1 cellular context compared by ENCODE assay signal in the genomic region with DNA sequence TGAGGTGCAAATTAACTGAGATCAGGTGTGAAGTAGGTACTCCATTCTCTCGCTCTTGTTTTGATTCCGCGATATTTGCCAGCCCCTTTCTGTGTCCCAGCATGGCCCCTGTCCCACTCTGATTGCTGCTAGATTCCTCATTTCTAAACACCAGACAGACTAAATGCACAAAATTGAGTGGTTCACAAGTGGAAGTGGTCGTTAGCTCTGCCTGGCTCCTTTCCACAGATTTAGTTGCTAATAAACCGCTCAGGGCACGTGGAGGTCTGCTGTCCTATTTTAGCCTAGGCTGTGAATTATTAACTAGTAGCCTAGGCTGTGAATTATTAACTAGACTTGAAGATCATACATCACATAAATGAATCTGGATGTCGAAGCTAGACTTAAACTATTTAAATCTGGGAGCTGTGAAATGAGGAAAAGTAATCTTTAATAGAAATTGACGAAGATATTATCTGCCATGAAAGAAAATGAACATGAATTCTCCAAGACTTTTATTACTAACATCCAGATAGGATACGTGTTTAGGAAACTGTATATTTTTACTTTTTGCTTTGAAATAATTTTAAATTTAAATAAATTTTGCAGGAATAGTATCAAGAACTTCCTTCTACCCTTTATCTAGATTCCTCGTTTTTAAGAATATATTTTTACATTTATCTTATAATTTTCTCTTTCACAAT.
TF ChIP-seq lines count a peak whose summit lies in the region.

No MANE protein-coding gene starts in this region.

TF ChIP-seq in HepG2, 621 proteins besides CTCF, POLR2A, EP300 and RAD21 (continued from another document and continues in another):
- TF ChIP-seq, protein P1, sequence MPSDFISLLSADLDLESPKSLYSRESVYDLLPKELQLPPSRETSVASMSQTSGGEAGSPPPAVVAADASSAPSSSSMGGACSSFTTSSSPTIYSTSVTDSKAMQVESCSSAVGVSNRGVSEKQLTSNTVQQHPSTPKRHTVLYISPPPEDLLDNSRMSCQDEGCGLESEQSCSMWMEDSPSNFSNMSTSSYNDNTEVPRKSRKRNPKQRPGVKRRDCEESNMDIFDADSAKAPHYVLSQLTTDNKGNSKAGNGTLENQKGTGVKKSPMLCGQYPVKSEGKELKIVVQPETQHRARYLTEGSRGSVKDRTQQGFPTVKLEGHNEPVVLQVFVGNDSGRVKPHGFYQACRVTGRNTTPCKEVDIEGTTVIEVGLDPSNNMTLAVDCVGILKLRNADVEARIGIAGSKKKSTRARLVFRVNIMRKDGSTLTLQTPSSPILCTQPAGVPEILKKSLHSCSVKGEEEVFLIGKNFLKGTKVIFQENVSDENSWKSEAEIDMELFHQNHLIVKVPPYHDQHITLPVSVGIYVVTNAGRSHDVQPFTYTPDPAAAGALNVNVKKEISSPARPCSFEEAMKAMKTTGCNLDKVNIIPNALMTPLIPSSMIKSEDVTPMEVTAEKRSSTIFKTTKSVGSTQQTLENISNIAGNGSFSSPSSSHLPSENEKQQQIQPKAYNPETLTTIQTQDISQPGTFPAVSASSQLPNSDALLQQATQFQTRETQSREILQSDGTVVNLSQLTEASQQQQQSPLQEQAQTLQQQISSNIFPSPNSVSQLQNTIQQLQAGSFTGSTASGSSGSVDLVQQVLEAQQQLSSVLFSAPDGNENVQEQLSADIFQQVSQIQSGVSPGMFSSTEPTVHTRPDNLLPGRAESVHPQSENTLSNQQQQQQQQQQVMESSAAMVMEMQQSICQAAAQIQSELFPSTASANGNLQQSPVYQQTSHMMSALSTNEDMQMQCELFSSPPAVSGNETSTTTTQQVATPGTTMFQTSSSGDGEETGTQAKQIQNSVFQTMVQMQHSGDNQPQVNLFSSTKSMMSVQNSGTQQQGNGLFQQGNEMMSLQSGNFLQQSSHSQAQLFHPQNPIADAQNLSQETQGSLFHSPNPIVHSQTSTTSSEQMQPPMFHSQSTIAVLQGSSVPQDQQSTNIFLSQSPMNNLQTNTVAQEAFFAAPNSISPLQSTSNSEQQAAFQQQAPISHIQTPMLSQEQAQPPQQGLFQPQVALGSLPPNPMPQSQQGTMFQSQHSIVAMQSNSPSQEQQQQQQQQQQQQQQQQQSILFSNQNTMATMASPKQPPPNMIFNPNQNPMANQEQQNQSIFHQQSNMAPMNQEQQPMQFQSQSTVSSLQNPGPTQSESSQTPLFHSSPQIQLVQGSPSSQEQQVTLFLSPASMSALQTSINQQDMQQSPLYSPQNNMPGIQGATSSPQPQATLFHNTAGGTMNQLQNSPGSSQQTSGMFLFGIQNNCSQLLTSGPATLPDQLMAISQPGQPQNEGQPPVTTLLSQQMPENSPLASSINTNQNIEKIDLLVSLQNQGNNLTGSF (CRISPR knock-in tag; IDR thresholded peaks at IDR 0.05) = no peak
- TF ChIP-seq ZNF468 (CRISPR knock-in tag; IDR thresholded peaks at IDR 0.05) (no peak), ZMYM2 (CRISPR knock-in tag; IDR thresholded peaks at IDR 0.05) (0 out of 2 replicates have a peak, but pooled peaks have one; percentile 45), ZNF7 (CRISPR knock-in tag; IDR thresholded peaks at IDR 0.05) (no peak), ZNF563 (CRISPR knock-in tag; IDR thresholded peaks at IDR 0.05) (no peak), NKX3-1 (CRISPR knock-in tag; IDR thresholded peaks at IDR 0.05) (no peak; the same call in 1 of the 2 replicates), ZFP62 (CRISPR knock-in tag; IDR thresholded peaks at IDR 0.05) (no peak), CHD2 (IDR thresholded peaks at IDR 0.05; ENCODE audit: low read depth, low read length) (no peak), RXRB (CRISPR knock-in tag; IDR thresholded peaks at IDR 0.05; ENCODE audit: borderline replicate concordance) (peak; percentile 64), NCOR1 (IDR thresholded peaks at IDR 0.05; ENCODE audit: borderline replicate concordance, low read length) (peak; percentile 65; the same call in 1 of the 2 replicates), ZNF292 (CRISPR knock-in tag; IDR thresholded peaks at IDR 0.05; ENCODE audit: borderline replicate concordance, low read depth) (no peak; the same call in 1 of the 2 replicates), ZNF570 (CRISPR knock-in tag; IDR thresholded peaks at IDR 0.05; ENCODE audit: borderline replicate concordance) (no peak), MTA1 (CRISPR knock-in tag; IDR thresholded peaks at IDR 0.05; ENCODE audit: borderline replicate concordance) (no peak), GABPA (IDR thresholded peaks at IDR 0.05; ENCODE audit: low read depth, low read length) (no peak), GABPA (CRISPR knock-in tag; IDR thresholded peaks at IDR 0.05; ENCODE audit: low read depth) (no peak), HMG20A (CRISPR knock-in tag; IDR thresholded peaks at IDR 0.05; ENCODE audit: borderline replicate concordance) (peak; percentile 35; the same call in 1 of the 2 replicates), ZNF441 (CRISPR knock-in tag; IDR thresholded peaks at IDR 0.05; ENCODE audit: borderline replicate concordance) (no peak), ZNF841 (CRISPR knock-in tag; IDR thresholded peaks at IDR 0.05; ENCODE audit: borderline replicate concordance) (no peak), CEBPG (CRISPR knock-in tag; IDR thresholded peaks at IDR 0.05) (no peak), ZNF678 (CRISPR knock-in tag; IDR thresholded peaks at IDR 0.05) (no peak)
- TF ChIP-seq, protein P2, sequence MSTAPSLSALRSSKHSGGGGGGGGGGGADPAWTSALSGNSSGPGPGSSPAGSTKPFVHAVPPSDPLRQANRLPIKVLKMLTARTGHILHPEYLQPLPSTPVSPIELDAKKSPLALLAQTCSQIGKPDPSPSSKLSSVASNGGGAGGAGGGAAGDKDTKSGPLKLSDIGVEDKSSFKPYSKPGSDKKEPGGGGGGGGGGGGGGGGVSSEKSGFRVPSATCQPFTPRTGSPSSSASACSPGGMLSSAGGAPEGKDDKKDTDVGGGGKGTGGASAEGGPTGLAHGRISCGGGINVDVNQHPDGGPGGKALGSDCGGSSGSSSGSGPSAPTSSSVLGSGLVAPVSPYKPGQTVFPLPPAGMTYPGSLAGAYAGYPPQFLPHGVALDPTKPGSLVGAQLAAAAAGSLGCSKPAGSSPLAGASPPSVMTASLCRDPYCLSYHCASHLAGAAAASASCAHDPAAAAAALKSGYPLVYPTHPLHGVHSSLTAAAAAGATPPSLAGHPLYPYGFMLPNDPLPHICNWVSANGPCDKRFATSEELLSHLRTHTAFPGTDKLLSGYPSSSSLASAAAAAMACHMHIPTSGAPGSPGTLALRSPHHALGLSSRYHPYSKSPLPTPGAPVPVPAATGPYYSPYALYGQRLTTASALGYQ (CRISPR knock-in tag; IDR thresholded peaks at IDR 0.05) = no peak
- TF ChIP-seq, protein P3, sequence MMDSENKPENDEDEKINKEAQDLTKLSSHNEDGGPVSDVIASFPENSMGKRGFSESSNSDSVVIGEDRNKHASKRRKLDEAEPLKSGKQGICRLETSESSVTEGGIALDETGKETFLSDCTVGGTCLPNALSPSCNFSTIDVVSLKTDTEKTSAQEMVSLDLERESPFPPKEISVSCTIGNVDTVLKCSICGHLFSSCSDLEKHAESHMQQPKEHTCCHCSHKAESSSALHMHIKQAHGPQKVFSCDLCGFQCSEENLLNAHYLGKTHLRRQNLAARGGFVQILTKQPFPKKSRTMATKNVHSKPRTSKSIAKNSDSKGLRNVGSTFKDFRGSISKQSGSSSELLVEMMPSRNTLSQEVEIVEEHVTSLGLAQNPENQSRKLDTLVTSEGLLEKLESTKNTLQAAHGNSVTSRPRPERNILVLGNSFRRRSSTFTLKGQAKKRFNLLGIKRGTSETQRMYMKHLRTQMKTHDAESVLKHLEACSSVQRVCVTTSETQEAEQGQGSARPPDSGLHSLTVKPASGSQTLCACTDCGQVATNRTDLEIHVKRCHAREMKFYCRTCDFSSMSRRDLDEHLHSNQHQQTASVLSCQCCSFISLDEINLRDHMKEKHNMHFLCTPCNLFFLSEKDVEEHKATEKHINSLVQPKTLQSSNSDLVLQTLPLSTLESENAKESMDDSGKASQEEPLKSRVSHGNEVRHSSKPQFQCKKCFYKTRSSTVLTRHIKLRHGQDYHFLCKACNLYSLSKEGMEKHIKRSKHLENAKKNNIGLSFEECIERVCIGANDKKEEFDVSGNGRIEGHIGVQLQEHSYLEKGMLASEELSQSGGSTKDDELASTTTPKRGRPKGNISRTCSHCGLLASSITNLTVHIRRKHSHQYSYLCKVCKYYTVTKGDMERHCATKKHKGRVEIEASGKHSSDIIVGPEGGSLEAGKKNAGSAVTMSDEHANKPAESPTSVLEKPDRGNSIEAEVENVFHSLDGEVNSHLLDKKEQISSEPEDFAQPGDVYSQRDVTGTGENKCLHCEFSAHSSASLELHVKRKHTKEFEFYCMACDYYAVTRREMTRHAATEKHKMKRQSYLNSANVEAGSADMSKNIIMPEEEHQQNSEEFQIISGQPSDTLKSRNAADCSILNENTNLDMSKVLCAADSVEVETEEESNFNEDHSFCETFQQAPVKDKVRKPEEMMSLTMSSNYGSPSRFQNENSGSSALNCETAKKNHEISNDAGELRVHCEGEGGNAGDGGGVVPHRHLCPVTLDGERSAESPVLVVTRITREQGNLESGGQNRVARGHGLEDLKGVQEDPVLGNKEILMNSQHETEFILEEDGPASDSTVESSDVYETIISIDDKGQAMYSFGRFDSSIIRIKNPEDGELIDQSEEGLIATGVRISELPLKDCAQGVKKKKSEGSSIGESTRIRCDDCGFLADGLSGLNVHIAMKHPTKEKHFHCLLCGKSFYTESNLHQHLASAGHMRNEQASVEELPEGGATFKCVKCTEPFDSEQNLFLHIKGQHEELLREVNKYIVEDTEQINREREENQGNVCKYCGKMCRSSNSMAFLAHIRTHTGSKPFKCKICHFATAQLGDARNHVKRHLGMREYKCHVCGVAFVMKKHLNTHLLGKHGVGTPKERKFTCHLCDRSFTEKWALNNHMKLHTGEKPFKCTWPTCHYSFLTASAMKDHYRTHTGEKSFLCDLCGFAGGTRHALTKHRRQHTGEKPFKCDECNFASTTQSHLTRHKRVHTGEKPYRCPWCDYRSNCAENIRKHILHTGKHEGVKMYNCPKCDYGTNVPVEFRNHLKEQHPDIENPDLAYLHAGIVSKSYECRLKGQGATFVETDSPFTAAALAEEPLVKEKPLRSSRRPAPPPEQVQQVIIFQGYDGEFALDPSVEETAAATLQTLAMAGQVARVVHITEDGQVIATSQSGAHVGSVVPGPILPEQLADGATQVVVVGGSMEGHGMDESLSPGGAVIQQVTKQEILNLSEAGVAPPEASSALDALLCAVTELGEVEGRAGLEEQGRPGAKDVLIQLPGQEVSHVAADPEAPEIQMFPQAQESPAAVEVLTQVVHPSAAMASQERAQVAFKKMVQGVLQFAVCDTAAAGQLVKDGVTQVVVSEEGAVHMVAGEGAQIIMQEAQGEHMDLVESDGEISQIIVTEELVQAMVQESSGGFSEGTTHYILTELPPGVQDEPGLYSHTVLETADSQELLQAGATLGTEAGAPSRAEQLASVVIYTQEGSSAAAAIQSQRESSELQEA (CRISPR knock-in tag; IDR thresholded peaks at IDR 0.05; ENCODE audit: not compliant biosample characterization) = no peak
- TF ChIP-seq, protein P4, sequence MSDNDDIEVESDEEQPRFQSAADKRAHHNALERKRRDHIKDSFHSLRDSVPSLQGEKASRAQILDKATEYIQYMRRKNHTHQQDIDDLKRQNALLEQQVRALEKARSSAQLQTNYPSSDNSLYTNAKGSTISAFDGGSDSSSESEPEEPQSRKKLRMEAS (IDR thresholded peaks at IDR 0.05) = peak; percentile 96
- TF ChIP-seq, protein P5, sequence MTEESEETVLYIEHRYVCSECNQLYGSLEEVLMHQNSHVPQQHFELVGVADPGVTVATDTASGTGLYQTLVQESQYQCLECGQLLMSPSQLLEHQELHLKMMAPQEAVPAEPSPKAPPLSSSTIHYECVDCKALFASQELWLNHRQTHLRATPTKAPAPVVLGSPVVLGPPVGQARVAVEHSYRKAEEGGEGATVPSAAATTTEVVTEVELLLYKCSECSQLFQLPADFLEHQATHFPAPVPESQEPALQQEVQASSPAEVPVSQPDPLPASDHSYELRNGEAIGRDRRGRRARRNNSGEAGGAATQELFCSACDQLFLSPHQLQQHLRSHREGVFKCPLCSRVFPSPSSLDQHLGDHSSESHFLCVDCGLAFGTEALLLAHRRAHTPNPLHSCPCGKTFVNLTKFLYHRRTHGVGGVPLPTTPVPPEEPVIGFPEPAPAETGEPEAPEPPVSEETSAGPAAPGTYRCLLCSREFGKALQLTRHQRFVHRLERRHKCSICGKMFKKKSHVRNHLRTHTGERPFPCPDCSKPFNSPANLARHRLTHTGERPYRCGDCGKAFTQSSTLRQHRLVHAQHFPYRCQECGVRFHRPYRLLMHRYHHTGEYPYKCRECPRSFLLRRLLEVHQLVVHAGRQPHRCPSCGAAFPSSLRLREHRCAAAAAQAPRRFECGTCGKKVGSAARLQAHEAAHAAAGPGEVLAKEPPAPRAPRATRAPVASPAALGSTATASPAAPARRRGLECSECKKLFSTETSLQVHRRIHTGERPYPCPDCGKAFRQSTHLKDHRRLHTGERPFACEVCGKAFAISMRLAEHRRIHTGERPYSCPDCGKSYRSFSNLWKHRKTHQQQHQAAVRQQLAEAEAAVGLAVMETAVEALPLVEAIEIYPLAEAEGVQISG (CRISPR knock-in tag; IDR thresholded peaks at IDR 0.05) = no peak
- TF ChIP-seq, protein P6, sequence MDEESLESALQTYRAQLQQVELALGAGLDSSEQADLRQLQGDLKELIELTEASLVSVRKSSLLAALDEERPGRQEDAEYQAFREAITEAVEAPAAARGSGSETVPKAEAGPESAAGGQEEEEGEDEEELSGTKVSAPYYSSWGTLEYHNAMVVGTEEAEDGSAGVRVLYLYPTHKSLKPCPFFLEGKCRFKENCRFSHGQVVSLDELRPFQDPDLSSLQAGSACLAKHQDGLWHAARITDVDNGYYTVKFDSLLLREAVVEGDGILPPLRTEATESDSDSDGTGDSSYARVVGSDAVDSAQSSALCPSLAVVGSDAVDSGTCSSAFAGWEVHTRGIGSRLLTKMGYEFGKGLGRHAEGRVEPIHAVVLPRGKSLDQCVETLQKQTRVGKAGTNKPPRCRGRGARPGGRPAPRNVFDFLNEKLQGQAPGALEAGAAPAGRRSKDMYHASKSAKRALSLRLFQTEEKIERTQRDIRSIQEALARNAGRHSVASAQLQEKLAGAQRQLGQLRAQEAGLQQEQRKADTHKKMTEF (CRISPR knock-in tag; IDR thresholded peaks at IDR 0.05) = peak; percentile 71
- TF ChIP-seq, protein P7, sequence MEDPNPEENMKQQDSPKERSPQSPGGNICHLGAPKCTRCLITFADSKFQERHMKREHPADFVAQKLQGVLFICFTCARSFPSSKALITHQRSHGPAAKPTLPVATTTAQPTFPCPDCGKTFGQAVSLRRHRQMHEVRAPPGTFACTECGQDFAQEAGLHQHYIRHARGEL (CRISPR knock-in tag; IDR thresholded peaks at IDR 0.05) = no peak
